11 cellular contexts compared by ENCODE assay signal in genomic region chr11:66844496-66845142, GRCh38. TPM values are rescaled to one million over a fixed set of nuclear protein-coding genes. Genes with fewer than 3 reads are reported as not detected.
DNase-seq lines count a peak whose midpoint lies in the region; ATAC-seq and TF ChIP-seq lines count a peak whose summit lies in the region.
"Had no signal": no experiment of that assay in that cellular context is flagged by ENCODE, and none has a peak within 500 bp of the region (broad histone marks: within the 10 kb centered on the region; RNA-seq: fewer than 3 reads in every experiment).

No MANE protein-coding gene starts in this region.

- DNase-seq in activated CD4-positive, alpha-beta T cell treated with anti-CD3 and anti-CD28 coated beads for 36 hours = no peak
- DNase-seq in activated CD4-positive, alpha-beta T cell treated with anti-CD3 and anti-CD28 coated beads for 48 hours = no peak
- no peak for DNase-seq in activated CD8-positive, alpha-beta T cell treated with anti-CD3 and anti-CD28 coated beads for 36 hours
- DNase-seq in stimulated activated effector memory CD8-positive, alpha-beta T cell treated with anti-CD3 and anti-CD28 coated beads, Interleukin-12 subunit alpha, Interleukin-12 subunit beta, amount 100 ng/mL, for 72 hours (ENCODE audit: low spot score in 2 of 2) = no peak
- DNase-seq in stimulated activated CD4-positive, alpha-beta T cell treated with anti-CD3 and anti-CD28 coated beads, Interleukin-15, amount 100 ng/mL, for 24 hours = no peak
- DNase-seq: anterior cingulate cortex, NCI-H524, uterus had no signal

- peak overlapping the region; percentile 0 for H3K4me3 ChIP-seq in iPS-11a (ENCODE audit: low read depth, low read length)

- no peak for TF ChIP-seq CTCF in activated CD8-positive, alpha-beta T cell treated with anti-CD3 and anti-CD28 coated beads for 36 hours (IDR thresholded peaks at IDR 0.05)

- H3K9me3 Mint-ChIP-seq in activated CD4-positive, alpha-beta T cell treated with anti-CD3 and anti-CD28 coated beads for 36 hours (ENCODE audit: low read depth) = no peaks in the 10 kb centered on the region
- H3K9me3 Mint-ChIP-seq in activated CD8-positive, alpha-beta T cell treated with anti-CD3 and anti-CD28 coated beads for 36 hours = no peaks in the 10 kb centered on the region
- no peaks in the 10 kb centered on the region for H3K9me3 Mint-ChIP-seq in stimulated activated effector memory CD8-positive, alpha-beta T cell treated with anti-CD3 and anti-CD28 coated beads, Interleukin-12 subunit alpha, Interleukin-12 subunit beta, amount 100 ng/mL, for 72 hours

- no peaks in the 10 kb centered on the region for H3K27me3 Mint-ChIP-seq in activated CD4-positive, alpha-beta T cell treated with anti-CD3 and anti-CD28 coated beads for 36 hours
- no peaks in the 10 kb centered on the region for H3K27me3 Mint-ChIP-seq in activated CD8-positive, alpha-beta T cell treated with anti-CD3 and anti-CD28 coated beads for 36 hours

- intact Hi-C loops in activated CD4-positive, alpha-beta T cell treated with anti-CD3 and anti-CD28 coated beads for 36 hours (cut with DNase I, micrococcal nuclease) = loop anchor here (5.0 kb wide), 3 partner anchors 97 to 763 kb away; partner anchors contain the start of genes NDUFV1 (in 1 of the 2) and NPAS4 (in 1 of the 2)
- intact Hi-C loops in activated CD8-positive, alpha-beta T cell treated with anti-CD3 and anti-CD28 coated beads for 36 hours (cut with micrococcal nuclease) = no loop called here

- no peak for ATAC-seq in activated CD4-positive, alpha-beta T cell treated with anti-CD3 and anti-CD28 coated beads for 36 hours
- ATAC-seq in activated CD8-positive, alpha-beta T cell treated with anti-CD3 and anti-CD28 coated beads for 36 hours = no peak
- ATAC-seq in stimulated activated effector memory CD8-positive, alpha-beta T cell treated with anti-CD3 and anti-CD28 coated beads, Interleukin-12 subunit alpha, Interleukin-12 subunit beta, amount 100 ng/mL, for 72 hours = no peak
- ATAC-seq in GM18909 (IDR thresholded peaks at IDR 0.05; ENCODE audit: poor library complexity, unreplicated experiment) = no peak
- no peak for ATAC-seq in HG03342 (IDR thresholded peaks at IDR 0.05; ENCODE audit: unreplicated experiment)

- peak overlapping the region; percentile 92 for H3K4me3 Mint-ChIP-seq in activated CD4-positive, alpha-beta T cell treated with anti-CD3 and anti-CD28 coated beads for 36 hours
- H3K4me3 Mint-ChIP-seq in activated CD8-positive, alpha-beta T cell treated with anti-CD3 and anti-CD28 coated beads for 36 hours = peak overlapping the region; percentile 93
- H3K4me3 Mint-ChIP-seq in stimulated activated effector memory CD8-positive, alpha-beta T cell treated with anti-CD3 and anti-CD28 coated beads, Interleukin-12 subunit alpha, Interleukin-12 subunit beta, amount 100 ng/mL, for 72 hours = peak overlapping the region; percentile 97

- peak overlapping the region; percentile 92 for H3K27ac Mint-ChIP-seq in activated CD4-positive, alpha-beta T cell treated with anti-CD3 and anti-CD28 coated beads for 36 hours
- peak overlapping the region; percentile 92 for H3K27ac Mint-ChIP-seq in activated CD8-positive, alpha-beta T cell treated with anti-CD3 and anti-CD28 coated beads for 36 hours
- peak overlapping the region; percentile 99 for H3K27ac Mint-ChIP-seq in stimulated activated effector memory CD8-positive, alpha-beta T cell treated with anti-CD3 and anti-CD28 coated beads, Interleukin-12 subunit alpha, Interleukin-12 subunit beta, amount 100 ng/mL, for 72 hours

- POLR2A ChIA-PET in activated CD4-positive, alpha-beta T cell treated with anti-CD3 and anti-CD28 coated beads for 36 hours (lab: Charles Lee) = interaction anchor here (1.1 to 2.0 kb wide), 3 partner anchors 8 to 11 kb away, joined by 3 to 9 read pairs (median 3); no protein-coding TSS in a partner anchor
- POLR2A ChIA-PET in activated CD8-positive, alpha-beta T cell treated with anti-CD3 and anti-CD28 coated beads for 36 hours (lab: Charles Lee) = interaction anchor here (0.8 to 5.4 kb wide), 8 partner anchors 9 to 249 kb away, joined by 3 to 66 read pairs (median 3); partner anchors contain the start of gene RBM14

- CTCF ChIA-PET in activated CD4-positive, alpha-beta T cell treated with anti-CD3 and anti-CD28 coated beads for 36 hours (lab: Charles Lee) = interaction anchor here (0.6 to 3.3 kb wide), 4 partner anchors 11 to 36 kb away, joined by 3 to 11 read pairs (median 4); no protein-coding TSS in a partner anchor
- CTCF ChIA-PET in activated CD8-positive, alpha-beta T cell treated with anti-CD3 and anti-CD28 coated beads for 36 hours (lab: Charles Lee) = interaction anchor here (1.2 to 3.1 kb wide), 2 partner anchors 7 to 149 kb away, joined by 3 to 18 read pairs; no protein-coding TSS in a partner anchor

- H3K36me3 Mint-ChIP-seq in activated CD4-positive, alpha-beta T cell treated with anti-CD3 and anti-CD28 coated beads for 36 hours (ENCODE audit: low read depth) = peaks cover 27% of the 10 kb centered on the region
- peaks cover 27% of the 10 kb centered on the region for H3K36me3 Mint-ChIP-seq in activated CD8-positive, alpha-beta T cell treated with anti-CD3 and anti-CD28 coated beads for 36 hours (ENCODE audit: low read depth)
- peaks cover 57% of the 10 kb centered on the region for H3K36me3 Mint-ChIP-seq in stimulated activated effector memory CD8-positive, alpha-beta T cell treated with anti-CD3 and anti-CD28 coated beads, Interleukin-12 subunit alpha, Interleukin-12 subunit beta, amount 100 ng/mL, for 72 hours

- peaks cover 43% of the 10 kb centered on the region for H3K4me1 Mint-ChIP-seq in activated CD4-positive, alpha-beta T cell treated with anti-CD3 and anti-CD28 coated beads for 36 hours
- H3K4me1 Mint-ChIP-seq in activated CD8-positive, alpha-beta T cell treated with anti-CD3 and anti-CD28 coated beads for 36 hours (ENCODE audit: low read depth) = peaks cover 41% of the 10 kb centered on the region
- peaks cover 49% of the 10 kb centered on the region for H3K4me1 Mint-ChIP-seq in stimulated activated effector memory CD8-positive, alpha-beta T cell treated with anti-CD3 and anti-CD28 coated beads, Interleukin-12 subunit alpha, Interleukin-12 subunit beta, amount 100 ng/mL, for 72 hours

RNA-seq across cellular contexts. Expression of gene RCE1, which starts 1.4 kb away (rescaled TPM):
- total RNA-seq in activated CD4-positive, alpha-beta T cell treated with anti-CD3 and anti-CD28 coated beads for 36 hours = 10 to 100 TPM; 24.9 to 25.6 TPM
- total RNA-seq in activated CD8-positive, alpha-beta T cell treated with anti-CD3 and anti-CD28 coated beads for 36 hours = 10 to 100 TPM; 22.1 to 26.8 TPM

RNA-seq across cellular contexts. Expression of gene LRFN4, which starts 12.2 kb away (rescaled TPM):
- total RNA-seq in activated CD4-positive, alpha-beta T cell treated with anti-CD3 and anti-CD28 coated beads for 36 hours = 10 to 100 TPM; 19.2 to 22.7 TPM
- total RNA-seq in activated CD8-positive, alpha-beta T cell treated with anti-CD3 and anti-CD28 coated beads for 36 hours = 10 to 100 TPM; 36.0 to 39.2 TPM
